ENCODE assay signal across 25 cellular contexts in genomic region chr12:62536546-62536945, GRCh38.
"Had no signal": no experiment of that assay in that cellular context is flagged by ENCODE, and none has a peak within 500 bp of the region (broad histone marks: within the 10 kb centered on the region; RNA-seq: fewer than 3 reads in every experiment).

No MANE protein-coding gene starts in this region.

- H3K4me3 ChIP-seq: MG63, SJCRH30, SK-N-MC had no signal

- H3K9me3 ChIP-seq: MG63, SJCRH30 had no signal

- H3K27ac ChIP-seq: SJCRH30, SK-N-MC had no signal

- H3K4me1 ChIP-seq: SJCRH30 had no signal

- ATAC-seq: activated CD8-positive, alpha-beta T cell treated with anti-CD3 and anti-CD28 coated beads for 36 hours; Panc1 had no signal

- H3K27me3 ChIP-seq: MG63, SJCRH30 had no signal

- DNase-seq: activated CD4-positive, alpha-beta T cell treated with anti-CD3 and anti-CD28 coated beads, Interleukin-2, amount 10 ng/mL, durations not matched to agents 24 days and 14 days; activated CD4-positive, alpha-beta T cell treated with anti-CD3 and anti-CD28 coated beads, Interleukin-2, amount 50 U/mL, for 4 hours; activated CD8-positive, alpha-beta T cell treated with anti-CD3 and anti-CD28 coated beads for 36 hours; activated gamma-delta T cell; activated naive CD4-positive, alpha-beta T cell treated with Interleukin-2 at 50 U/mL for 16 hours; activated naive CD8-positive, alpha-beta T cell treated with anti-CD3 and anti-CD28 coated beads, Interleukin-2, amount 10 ng/mL, durations not matched to agents 7 days and 5 days; activated T-cell treated with anti-CD3 and anti-CD28 coated beads, Interleukin-2, amount 50 U/mL, for 24 hours; amygdala; caudate nucleus; Kasumi-1; KG1; MG63; NCI-H1048; NCI-H1105 treated with DMSO at 0.1 percent for 48 hours; NCI-H1436; NCI-H1694; NCI-H1930; NCI-H345; NCI-H524 treated with DMSO at 0.1 percent for 48 hours; SHP77; SJCRH30; T1000 had no signal

- FAIRE-seq: bronchial epithelial cell had no signal
